Comparison of ENCODE assay signal across 9 cellular contexts in the genomic region with DNA sequence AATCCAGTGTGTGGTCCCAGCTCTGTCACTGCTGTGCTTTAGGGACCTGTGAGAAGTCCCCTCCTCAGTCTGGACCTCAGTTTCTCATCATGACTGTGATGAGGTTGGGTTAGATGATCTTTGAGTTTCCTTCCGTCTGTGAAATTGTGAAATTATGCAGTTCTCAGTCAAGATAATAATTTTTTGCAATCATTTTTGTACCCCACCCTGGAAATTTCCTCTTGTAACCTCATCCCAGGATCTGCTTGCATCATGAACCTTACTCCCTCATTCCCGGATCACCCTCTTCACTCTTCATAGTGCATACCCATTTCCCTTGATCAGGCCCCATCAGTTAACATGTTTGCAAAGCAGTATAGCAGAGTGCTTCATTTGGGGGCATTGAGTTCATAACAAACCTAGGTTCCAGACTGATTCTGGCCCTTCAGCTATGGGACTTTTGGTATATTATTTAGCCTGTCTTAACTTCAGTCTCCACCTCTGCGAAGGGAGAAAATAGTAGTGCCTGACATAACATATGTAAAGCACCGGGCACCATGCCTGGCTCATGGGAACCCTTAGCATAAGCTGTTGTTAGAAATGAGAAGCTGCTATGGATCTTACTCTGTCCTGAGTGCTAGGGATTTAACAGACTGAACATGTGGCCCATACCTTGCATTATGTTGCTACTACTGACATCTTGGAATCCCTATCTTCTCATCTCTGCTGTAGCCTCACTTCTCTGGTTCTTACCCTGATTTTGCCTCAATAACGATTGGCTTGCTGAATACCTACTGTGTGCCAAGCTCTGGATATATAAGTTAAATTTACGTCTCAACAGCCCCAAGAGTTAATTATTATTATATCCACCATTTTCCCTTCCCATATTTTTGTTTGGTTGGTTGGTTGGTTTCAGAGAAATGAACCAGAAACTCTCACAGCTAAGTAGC. TPM values are rescaled to one million over a fixed set of nuclear protein-coding genes. Genes with fewer than 3 reads are reported as not detected.
DNase-seq lines count a peak whose midpoint lies in the region; ATAC-seq, FAIRE-seq and TF ChIP-seq lines count a peak whose summit lies in the region.
"Had no signal": no experiment of that assay in that cellular context is flagged by ENCODE, and none has a peak within 500 bp of the region (broad histone marks: within the 10 kb centered on the region; RNA-seq: fewer than 3 reads in every experiment).

No MANE protein-coding gene starts in this region.

- no peaks in the 10 kb centered on the region for H3K36me3 Mint-ChIP-seq in endodermal cell (ENCODE audit: low read depth)

- no peaks in the 10 kb centered on the region for H3K9me3 Mint-ChIP-seq in endodermal cell

- POLR2A ChIA-PET in PC-3 (lab: Charles Lee; ENCODE audit: unreplicated experiment) = no interaction called here

- H3K9me3 ChIP-seq in DND-41 (ENCODE audit: insufficient read depth, low read length, severe bottlenecking) = no peaks in the 10 kb centered on the region
- H3K9me3 ChIP-seq in PC-3 (ENCODE audit: low read length) = no peaks in the 10 kb centered on the region
- no peaks in the 10 kb centered on the region for H3K9me3 ChIP-seq in endodermal cell (ENCODE audit: control insufficient read depth, low read length)
- H3K9me3 ChIP-seq in pancreas = no peaks in the 10 kb centered on the region

- peak overlapping the region; percentile 86 for H3K4me2 ChIP-seq in DND-41 (ENCODE audit: insufficient read depth, low read length)
- peak overlapping the region; percentile 79 for H3K4me2 ChIP-seq in PC-3 (ENCODE audit: low read length)

- H3K4me1 ChIP-seq in DND-41 (ENCODE audit: insufficient read depth, low read length) (peaks cover 27% of the 10 kb centered on the region), PC-3 (ENCODE audit: insufficient read depth, low read length) (peaks cover 23% of the 10 kb centered on the region), endodermal cell (ENCODE audit: control insufficient read depth, insufficient read depth, low read length) (peaks cover 27% of the 10 kb centered on the region), pancreas (peaks cover 0 to 13% (median 0%) of the 10 kb centered on the region in 3 donors)

- H3K79me2 ChIP-seq in DND-41 (ENCODE audit: insufficient read depth, low read length) (peaks cover 44% of the 10 kb centered on the region), PC-3 (ENCODE audit: low read length) (peaks cover 21% of the 10 kb centered on the region)

- FAIRE-seq in pancreas (lab: Jason Lieb, UNC) = no peak

- intact Hi-C loops in PC-3 (cut with micrococcal nuclease) (no loop called here), pancreas (cut with DNase I) (no loop called here)

- H4K20me1 ChIP-seq in DND-41 (ENCODE audit: insufficient read depth, low read length) (no peaks in the 10 kb centered on the region; the same call in 1 of the 2 replicates), PC-3 (ENCODE audit: low read length) (no peaks in the 10 kb centered on the region)

- no TSS peak for BruUV-seq in PC-3 (replicated peaks; lab: Mats Ljungman, UMichigan)

- no peak for TF ChIP-seq CTCF in DND-41 (IDR thresholded peaks at IDR 0.05; ENCODE audit: borderline replicate concordance, extremely low read depth, low read length, poor library complexity, severe bottlenecking)
- TF ChIP-seq CTCF in PC-3 (conservative IDR thresholded peaks at IDR 0.05; ENCODE audit: low read depth, low read length) = no peak
- TF ChIP-seq CTCF in endodermal cell (conservative IDR thresholded peaks at IDR 0.05) = no peak
- no peak for TF ChIP-seq CTCF in pancreas (IDR thresholded peaks at IDR 0.05)

- no peaks in the 10 kb centered on the region for H3K9me2 ChIP-seq in PC-3 (replicated peaks; ENCODE audit: low read length)

- peaks cover 43% of the 10 kb centered on the region for H3K4me1 Mint-ChIP-seq in endodermal cell

- H3K27me3 Mint-ChIP-seq in endodermal cell (ENCODE audit: insufficient read depth) = no peaks in the 10 kb centered on the region

- no peak for DNase-seq in DND-41
- no peak for DNase-seq in PC-3
- DNase-seq in endodermal cell = no peak
- no peak for DNase-seq in pancreas
- DNase-seq in LoVo (ENCODE audit: low spot score) = no peak
- no peak for DNase-seq in NCI-H2107 (lab: John Stamatoyannopoulos, UW)
- DNase-seq in NCI-H187 treated with DMSO at 0.1 percent for 48 hours (lab: John Stamatoyannopoulos, UW) = no peak
- no peak for DNase-seq in NCI-H146 treated with DMSO at 0.1 percent for 48 hours (lab: John Stamatoyannopoulos, UW; ENCODE audit: unreplicated experiment)
- DNase-seq: stimulated activated CD4-positive, alpha-beta T cell treated with anti-CD3 and anti-CD28 coated beads, Interleukin-12 subunit alpha, Interleukin-12 subunit beta, amount 100 ng/mL, for 4 hours had no signal

- WGBS in endodermal cell (ENCODE audit: insufficient coverage in 1 of 2, insufficient read length in 1 of 2), 2 experiments = 90 to 94% methylated on average over 5 of the region's 6 CpGs
- WGBS in pancreas, 2 donors = 78 to 83% methylated on average over 6 of the region's 6 CpGs

- H3K4me3 ChIP-seq in DND-41 (ENCODE audit: low read depth in 1 of 2, low read length in 2 of 2) (peak overlapping the region; percentile 87 to 99), PC-3 (ENCODE audit: low read length) (peak overlapping the region; percentile 89; the same call in 1 of the 2 replicates), endodermal cell (ENCODE audit: low read length) (peak overlapping the region; percentile 94), pancreas (peak overlapping the region in 3 of 4 donors; percentile 77 to 97 (median 93))

- CTCF ChIA-PET in PC-3 (lab: Charles Lee) = interaction anchor here (0.6 kb wide), 1 partner anchor 1096 kb away, joined by 9 read pairs; no protein-coding TSS in a partner anchor

- peak overlapping the region; percentile 98 for H3K27ac Mint-ChIP-seq in endodermal cell

- no peaks in the 10 kb centered on the region for H3F3A ChIP-seq in PC-3 (ENCODE audit: low read length, unreplicated experiment)

- H2AFZ ChIP-seq in DND-41 (ENCODE audit: low read depth, low read length) (peak overlapping the region; percentile 93), PC-3 (ENCODE audit: low read length) (no peak overlapping the region)

- H3K27ac ChIP-seq in DND-41 (ENCODE audit: low read length) (peak overlapping the region; percentile 88), PC-3 (ENCODE audit: low read length) (peak overlapping the region; percentile 81; the same call in 1 of the 2 replicates), endodermal cell (ENCODE audit: low read depth, low read length) (no peak overlapping the region), pancreas (peak overlapping the region; percentile 91 to 96 (median 94))

- no peaks in the 10 kb centered on the region; the same call in 1 of the 2 replicates for H3K36me3 ChIP-seq in DND-41 (ENCODE audit: insufficient read depth, low read length)
- no peaks in the 10 kb centered on the region for H3K36me3 ChIP-seq in PC-3 (ENCODE audit: low read depth, low read length)
- no peaks in the 10 kb centered on the region for H3K36me3 ChIP-seq in endodermal cell (ENCODE audit: control insufficient read depth, insufficient read depth, low read length)
- H3K36me3 ChIP-seq in pancreas = no peaks in the 10 kb centered on the region

- ATAC-seq in DND-41 (ENCODE audit: insufficient read depth, low read depth) (no peak), PC-3 (no peak), pancreas (no peak)

- no peaks in the 10 kb centered on the region for H3K27me3 ChIP-seq in DND-41 (ENCODE audit: insufficient read depth, low read length, poor library complexity)
- no peaks in the 10 kb centered on the region for H3K27me3 ChIP-seq in PC-3 (ENCODE audit: low read length)
- no peaks in the 10 kb centered on the region for H3K27me3 ChIP-seq in endodermal cell (ENCODE audit: control insufficient read depth, insufficient read depth, low read length, poor library complexity, severe bottlenecking)
- no peaks in the 10 kb centered on the region for H3K27me3 ChIP-seq in pancreas

- H3K4me3 Mint-ChIP-seq in endodermal cell = peak overlapping the region; percentile 93

- H3K9ac ChIP-seq in DND-41 (ENCODE audit: low read depth, low read length) = peak overlapping the region; percentile 91
- peak overlapping the region; percentile 97 for H3K9ac ChIP-seq in PC-3 (ENCODE audit: low read length)
- H3K9ac ChIP-seq in endodermal cell (ENCODE audit: extremely low read depth, low read length, poor library complexity, severe bottlenecking) = peak overlapping the region; percentile 73

RNA-seq across cellular contexts. Expression of a gene that starts 1.4 kb away (rescaled TPM):
- total RNA-seq in PC-3 (2014; rRNA removed) (17.9 and 20.8 TPM in 2 replicates), endodermal cell (10 to 100 TPM; 39.0 to 42.9 TPM), pancreas (10 to 100 TPM; 14.9 to 25.0 (median 16.3) TPM)
- 46.7 TPM for polyA plus RNA-seq in endodermal cell (2013, experiment 1 of 2)
- polyA plus RNA-seq in endodermal cell (2013, experiment 2 of 2) = 38.9 TPM
- polyA plus RNA-seq in pancreas = 10 to 100 TPM; 48.2 to 51.1 TPM

RNA-seq across cellular contexts. Expression of a gene that starts 36.7 kb away (rescaled TPM):
- total RNA-seq in PC-3 (2014; rRNA removed) = 37.3 and 42.8 TPM in 2 replicates
- total RNA-seq in endodermal cell = 1 to 10 TPM; 6.3 to 6.8 TPM
- polyA plus RNA-seq in endodermal cell (2013, experiment 1 of 2) = 2.0 TPM
- polyA plus RNA-seq in endodermal cell (2013, experiment 2 of 2) = 2.2 TPM
- total RNA-seq in pancreas = 10 to 100 TPM in 5 of 6 donors, 1 to 10 TPM in 1; 9.4 to 14.0 (median 12.8) TPM
- 10 to 100 TPM; 37.9 to 40.6 TPM for polyA plus RNA-seq in pancreas

RNA-seq across cellular contexts. Expression of a gene that starts 47.1 kb away (rescaled TPM):
- total RNA-seq in PC-3 (2014; rRNA removed) = 1.5 and 2.4 TPM in 2 replicates
- under 1 TPM; 0.27 to 0.86 TPM for total RNA-seq in endodermal cell
- 22.4 TPM for polyA plus RNA-seq in endodermal cell (2013, experiment 1 of 2)
- 18.8 TPM for polyA plus RNA-seq in endodermal cell (2013, experiment 2 of 2)
- total RNA-seq in pancreas = under 1 TPM in 5 of 6 donors, not detected in 1; 0.03 to 0.12 (median 0.03) TPM
- under 1 TPM; 0.02 to 0.15 TPM for polyA plus RNA-seq in pancreas
